1 cellular context compared by ENCODE assay signal in genomic region chr6:167428664-167429063, GRCh38.
TF ChIP-seq lines count a peak whose summit lies in the region.

No MANE protein-coding gene starts in this region.

TF ChIP-seq in SK-N-SH, 30 proteins besides CTCF, POLR2A, EP300 and RAD21 (continued from another document):
- TF ChIP-seq ZBTB33 (IDR thresholded peaks at IDR 0.05; ENCODE audit: borderline replicate concordance, low read depth) (no peak), GATA2 (CRISPR knock-in tag; IDR thresholded peaks at IDR 0.05) (no peak)
